ENCODE assay signal across 23 cellular contexts in the genomic region with DNA sequence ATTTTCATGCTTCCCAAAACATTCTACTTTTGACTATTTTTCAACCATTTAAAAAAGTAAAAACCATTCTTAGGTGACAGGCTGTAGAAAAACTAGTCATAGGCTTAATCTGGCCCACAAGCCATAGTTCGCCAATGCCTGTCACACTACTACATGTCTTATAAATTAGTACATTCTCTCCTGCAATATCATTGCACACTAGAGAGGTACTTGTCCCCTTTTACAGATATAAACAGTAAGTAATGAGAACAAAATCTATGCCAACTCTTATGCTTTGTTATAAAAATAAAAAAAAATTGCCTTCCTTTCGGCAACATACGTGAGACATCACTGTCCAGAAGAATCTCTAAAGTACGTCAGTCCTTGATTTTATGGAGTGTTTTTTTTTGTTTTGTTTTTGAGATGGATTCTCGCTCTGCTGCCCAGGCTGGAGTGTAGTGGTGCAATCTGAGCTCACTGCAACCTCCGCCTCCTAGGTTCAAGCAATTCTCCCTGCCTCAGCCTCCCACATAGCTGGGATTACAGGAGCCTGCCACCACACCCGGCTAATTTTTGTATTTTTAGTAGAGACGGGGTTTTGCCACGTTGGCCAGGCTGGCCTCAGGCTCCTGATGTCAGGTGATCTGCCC. TPM values are rescaled to one million over a fixed set of nuclear protein-coding genes. Genes with fewer than 3 reads are reported as not detected.
DNase-seq lines count a peak whose midpoint lies in the region; ATAC-seq and TF ChIP-seq lines count a peak whose summit lies in the region.
"Had no signal": no experiment of that assay in that cellular context is flagged by ENCODE, and none has a peak within 500 bp of the region (broad histone marks: within the 10 kb centered on the region; RNA-seq: fewer than 3 reads in every experiment).

No MANE protein-coding gene starts in this region.

- intact Hi-C loops in IMR-90 (cut with micrococcal nuclease) (no loop called here), testis (cut with DNase I; ENCODE audit: low total_unique reads) (no loop called here)

- H3K23ac ChIP-seq in IMR-90 (ENCODE audit: low read depth, low read length) = no peak overlapping the region
- no peak overlapping the region for H3K23ac ChIP-seq in mesenchymal stem cell (ENCODE audit: low read length in 2 of 2)

- H4K91ac ChIP-seq in IMR-90 (ENCODE audit: insufficient read depth, low read depth, low read length) = no peak overlapping the region
- H4K91ac ChIP-seq in mesenchymal stem cell (ENCODE audit: low read length) = no peak overlapping the region

- CTCF ChIA-PET in IMR-90 (lab: Yijun Ruan, JAX) = no interaction called here

- H3K18ac ChIP-seq in IMR-90 (ENCODE audit: low read depth, low read length) (no peak overlapping the region), mesenchymal stem cell (ENCODE audit: low read depth in 1 of 2, low read length in 2 of 2) (no peak overlapping the region)

- H2AK9ac ChIP-seq in IMR-90 (replicated peaks; ENCODE audit: low read depth, low read length, poor library complexity) = no peak overlapping the region

- no peak overlapping the region for H3K56ac ChIP-seq in IMR-90 (ENCODE audit: extremely low read depth, insufficient read depth, low read length)

- peaks cover 35% of the 10 kb centered on the region for H3K79me2 ChIP-seq in ACC112 (ENCODE audit: control insufficient read depth, insufficient read depth, low read length, unreplicated experiment)

- TF ChIP-seq RAD21 in IMR-90 (IDR thresholded peaks at IDR 0.05; ENCODE audit: low read length) = no peak

- in situ Hi-C loops in IMR-90 (cut with MboI; ENCODE audit: low sequenced_read_pairs) = no loop called here

- POLR2A ChIA-PET in IMR-90 (lab: Charles Lee; ENCODE audit: unreplicated experiment) = no interaction called here

- dilution Hi-C loops in IMR-90 (cut with HindIII; ENCODE audit: low sequenced_read_pairs, unreplicated experiment) = no loop called here

- peaks cover 0 to 9% of the 10 kb centered on the region in 2 donors for H3K36me3 Mint-ChIP-seq in activated naive CD4-positive, alpha-beta T cell treated with anti-CD3 and anti-CD28 coated beads, Interleukin-2, amount 50 U/mL, for 72 hours

- peak; percentile 55 for ATAC-seq in IMR-90 (ENCODE audit: low read depth)
- ATAC-seq in activated naive CD4-positive, alpha-beta T cell treated with anti-CD3 and anti-CD28 coated beads, Interleukin-2, amount 50 U/mL, for 72 hours = no peak
- ATAC-seq: A549; activated CD8-positive, alpha-beta T cell treated with anti-CD3 and anti-CD28 coated beads for 36 hours had no signal

- H3K9me3 ChIP-seq in IMR-90 (ENCODE audit: control insufficient read depth, insufficient read depth, low read length) = no peaks in the 10 kb centered on the region
- no peaks in the 10 kb centered on the region for H3K9me3 ChIP-seq in mesenchymal stem cell (ENCODE audit: control insufficient read depth, low read length)
- no peaks in the 10 kb centered on the region for H3K9me3 ChIP-seq in BE2C
- H3K9me3 ChIP-seq in testis = no peaks in the 10 kb centered on the region
- H3K9me3 ChIP-seq: A549, vagina had no signal

- H2BK5ac ChIP-seq in IMR-90 (ENCODE audit: low read depth, low read length, poor library complexity, severe bottlenecking) (peak overlapping the region; percentile 41), mesenchymal stem cell (ENCODE audit: low read depth, low read length, poor library complexity, severe bottlenecking) (no peak overlapping the region)

- H3K4me3 ChIP-seq in ACC112 (ENCODE audit: low read depth, low read length) (no peak overlapping the region), IMR-90 (ENCODE audit: insufficient read depth, low read depth, low read length) (no peak overlapping the region), epithelial cell of esophagus (ENCODE audit: low read length) (no peak overlapping the region), mesenchymal stem cell (ENCODE audit: insufficient read depth in 1 of 2, low read depth in 1 of 2, low read length in 2 of 2) (no peak overlapping the region), BE2C (ENCODE audit: low read depth, low read length) (no peak overlapping the region), testis (no peak overlapping the region)
- H3K4me3 ChIP-seq: A549, PC-9, skin epidermis, vagina had no signal

- no peak overlapping the region for H4K8ac ChIP-seq in IMR-90 (ENCODE audit: low read depth in 2 of 2, low read length in 2 of 2)
- H4K8ac ChIP-seq in mesenchymal stem cell (ENCODE audit: low read length) = no peak overlapping the region

- no peaks in the 10 kb centered on the region; the same call in 1 of the 2 replicates for H3K9me1 ChIP-seq in IMR-90 (ENCODE audit: insufficient read depth, low read length)

- BruUV-seq in IMR-90 (replicated peaks; lab: Mats Ljungman, UMichigan) = no TSS peak

- H3K27ac ChIP-seq in ACC112 (ENCODE audit: low read depth, low read length) (peak overlapping the region; percentile 27), IMR-90 (ENCODE audit: insufficient read depth, low read length) (no peak overlapping the region), mesenchymal stem cell (ENCODE audit: low read length, poor library complexity, severe bottlenecking) (no peak overlapping the region), testis (no peak overlapping the region)
- H3K27ac ChIP-seq: A549, PC-9, skin epidermis, vagina had no signal

- H3K27ac Mint-ChIP-seq in activated naive CD4-positive, alpha-beta T cell treated with anti-CD3 and anti-CD28 coated beads, Interleukin-2, amount 50 U/mL, for 72 hours = no peak overlapping the region
- H3K27ac Mint-ChIP-seq: activated CD8-positive, alpha-beta T cell treated with anti-CD3 and anti-CD28 coated beads for 36 hours; activated naive CD8-positive, alpha-beta T cell treated with anti-CD3 and anti-CD28 coated beads, Interleukin-2, amount 10 ng/mL, durations not matched to agents 7 days and 5 days had no signal

- peaks cover 16 to 45% of the 10 kb centered on the region in 2 experiments; a peak in 3 of 4 replicates for H3K79me1 ChIP-seq in IMR-90 (ENCODE audit: low read depth in 1 of 2, low read length in 2 of 2)
- peaks cover 12% of the 10 kb centered on the region for H3K79me1 ChIP-seq in mesenchymal stem cell (replicated peaks; ENCODE audit: low read length, poor library complexity, severe bottlenecking)

- no peak overlapping the region for H3K14ac ChIP-seq in IMR-90 (replicated peaks; ENCODE audit: low read depth, low read length)
- H3K14ac ChIP-seq in mesenchymal stem cell (ENCODE audit: low read length in 2 of 2) = no peak overlapping the region

- H3K36me3 ChIP-seq in ACC112 (ENCODE audit: insufficient read depth, low read length) = 0 out of 2 replicates have a peak, but pooled peaks cover 3% of the 10 kb centered on the region
- H3K36me3 ChIP-seq in IMR-90 (ENCODE audit: control insufficient read depth, insufficient read depth, low read length) = 0 out of 2 replicates have a peak, but pooled peaks cover 3% of the 10 kb centered on the region
- H3K36me3 ChIP-seq in mesenchymal stem cell (ENCODE audit: control insufficient read depth in 1 of 2, insufficient read depth in 2 of 2, low read depth in 1 of 2, low read length in 2 of 2) = peaks cover 0 to 15% of the 10 kb centered on the region in 2 experiments
- H3K36me3 ChIP-seq in BE2C = peaks cover 9% of the 10 kb centered on the region
- H3K36me3 ChIP-seq in testis (ENCODE audit: low read depth, missing control alignments) = no peaks in the 10 kb centered on the region
- H3K36me3 ChIP-seq: vagina had no signal

- H3K4me1 ChIP-seq in ACC112 (ENCODE audit: control insufficient read depth, insufficient read depth, low read length, unreplicated experiment) (peaks cover 11% of the 10 kb centered on the region), IMR-90 (ENCODE audit: control insufficient read depth, insufficient read depth, low read length) (peaks cover 4% of the 10 kb centered on the region), mesenchymal stem cell (ENCODE audit: control insufficient read depth, insufficient read depth, low read depth, low read length) (peaks cover 6% of the 10 kb centered on the region), BE2C (no peaks in the 10 kb centered on the region), testis (no peaks in the 10 kb centered on the region)

- H3K9ac ChIP-seq in IMR-90 (ENCODE audit: low read depth, low read length) = no peak overlapping the region
- peak overlapping the region; percentile 18 for H3K9ac ChIP-seq in mesenchymal stem cell (ENCODE audit: low read length)

- no peak overlapping the region for H3K4ac ChIP-seq in IMR-90 (ENCODE audit: low read depth, low read length)
- no peak overlapping the region for H3K4ac ChIP-seq in mesenchymal stem cell (ENCODE audit: low read depth in 1 of 2, low read length in 2 of 2)

- no peak overlapping the region for H2BK12ac ChIP-seq in mesenchymal stem cell (ENCODE audit: low read length in 2 of 2)

- no peak overlapping the region for H2BK20ac ChIP-seq in IMR-90 (ENCODE audit: low read depth, low read length)

- no peaks in the 10 kb centered on the region for H3K27me3 ChIP-seq in ACC112 (ENCODE audit: insufficient read depth, low read length)
- no peaks in the 10 kb centered on the region for H3K27me3 ChIP-seq in IMR-90 (ENCODE audit: control insufficient read depth, insufficient read depth, low read length)
- no peaks in the 10 kb centered on the region for H3K27me3 ChIP-seq in mesenchymal stem cell (ENCODE audit: control insufficient read depth in 1 of 2, insufficient read depth in 1 of 2, low read length in 2 of 2)
- H3K27me3 ChIP-seq in BE2C = no peaks in the 10 kb centered on the region
- no peaks in the 10 kb centered on the region for H3K27me3 ChIP-seq in testis
- H3K27me3 ChIP-seq: vagina had no signal

- H2AK5ac ChIP-seq in IMR-90 (ENCODE audit: low read depth, low read length) (no peak overlapping the region), mesenchymal stem cell (ENCODE audit: low read length, severe bottlenecking) (no peak overlapping the region)

- WGBS in IMR-90 (ENCODE audit: extremely low coverage in 2 of 2, insufficient read length in 1 of 2), 2 experiments = no CpG with 5 or more reads among the region's 9 CpGs
- WGBS in mesenchymal stem cell = 96% methylated on average over 7 of the region's 9 CpGs
- 88 to 90% methylated on average over 9 of the region's 9 CpGs for WGBS in testis, 2 donors

- H4K20me1 ChIP-seq in IMR-90 (ENCODE audit: insufficient read depth, low read length) = peaks cover 6% of the 10 kb centered on the region; the same call in 1 of the 2 replicates

- DNase-seq in IMR-90 = peak; percentile 10
- peak; percentile 2 for DNase-seq in epithelial cell of esophagus (ENCODE audit: low read depth)
- DNase-seq in mesenchymal stem cell = peak; percentile 15
- no peak for DNase-seq in BE2C
- no peak for DNase-seq in activated naive CD4-positive, alpha-beta T cell treated with anti-CD3 and anti-CD28 coated beads, Interleukin-2, amount 50 U/mL, for 72 hours (ENCODE audit: low spot score in 2 of 2)
- DNase-seq in HuH-7.5 (ENCODE audit: low spot score) = no peak
- no peak for DNase-seq in testis
- DNase-seq: activated CD4-positive, CD25-positive, alpha-beta regulatory T cell treated with anti-CD3 and anti-CD28 coated beads, Interleukin-2, amount 50 U/mL, for 72 hours; activated CD8-positive, alpha-beta T cell treated with anti-CD3 and anti-CD28 coated beads for 36 hours; activated naive CD8-positive, alpha-beta T cell treated with anti-CD3 and anti-CD28 coated beads, Interleukin-2, amount 10 ng/mL, durations not matched to agents 7 days and 5 days; DMS79; effector memory CD4-positive, alpha-beta T cell; glutamatergic neuron; NCI-H1417 treated with DMSO at 0.1 percent for 48 hours; NCI-H524; PC-9; SIG-M5; stimulated activated CD4-positive, alpha-beta T cell treated with anti-CD3 and anti-CD28 coated beads, Interleukin-1b, Interleukin-23, amount 100 ng/mL, for 48 hours; substantia nigra had no signal

- H3K4me2 ChIP-seq in IMR-90 (ENCODE audit: low read depth, low read length) (no peak overlapping the region; the same call in 1 of the 2 replicates), mesenchymal stem cell (ENCODE audit: low read length, poor library complexity, severe bottlenecking) (no peak overlapping the region)
- H3K4me2 ChIP-seq: A549, PC-9 had no signal

- no peak overlapping the region for H2AFZ ChIP-seq in ACC112 (ENCODE audit: low read length, unreplicated experiment)
- no peak overlapping the region for H2AFZ ChIP-seq in IMR-90 (replicated peaks; ENCODE audit: low read length, poor library complexity)
- no peak overlapping the region for H2AFZ ChIP-seq in mesenchymal stem cell (ENCODE audit: low read depth, low read length)
- H2AFZ ChIP-seq: PC-9 had no signal

- TF ChIP-seq CTCF in IMR-90 (conservative IDR thresholded peaks at IDR 0.05; ENCODE audit: low read depth, low read length) (no peak), epithelial cell of esophagus (IDR thresholded peaks at IDR 0.05; ENCODE audit: insufficient read depth, low read depth, low read length, missing control alignments) (no peak), BE2C (IDR thresholded peaks at IDR 0.05; ENCODE audit: low read depth, low read length) (no peak), testis (IDR thresholded peaks at IDR 0.05) (no peak)

- no peaks in the 10 kb centered on the region for H3K9me3 Mint-ChIP-seq in activated naive CD4-positive, alpha-beta T cell treated with anti-CD3 and anti-CD28 coated beads, Interleukin-2, amount 50 U/mL, for 72 hours
- H3K9me3 Mint-ChIP-seq: activated CD8-positive, alpha-beta T cell treated with anti-CD3 and anti-CD28 coated beads for 36 hours; activated naive CD8-positive, alpha-beta T cell treated with anti-CD3 and anti-CD28 coated beads, Interleukin-2, amount 10 ng/mL, durations not matched to agents 7 days and 5 days had no signal

- H2BK15ac ChIP-seq in IMR-90 (ENCODE audit: low read depth, low read length) = no peak overlapping the region
- H2BK15ac ChIP-seq in mesenchymal stem cell (ENCODE audit: low read depth, poor library complexity, severe bottlenecking) = no peak overlapping the region

- no peak for TF ChIP-seq POLR2A in IMR-90 (IDR thresholded peaks at IDR 0.05; ENCODE audit: low read depth, low read length)
- TF ChIP-seq POLR2A in testis (IDR thresholded peaks at IDR 0.05) = no peak

- H2BK120ac ChIP-seq in IMR-90 (ENCODE audit: low read depth, low read length) (no peak overlapping the region), mesenchymal stem cell (ENCODE audit: low read depth, low read length) (no peak overlapping the region)

- no peak overlapping the region for H4K5ac ChIP-seq in IMR-90 (ENCODE audit: low read depth, low read length)

RNA-seq across cellular contexts. Expression of gene UPF2, which starts 23.2 kb away (rescaled TPM):
- total RNA-seq in IMR-90 (2012; rRNA removed) = 14.3 and 22.8 TPM in 2 replicates
- polyA plus RNA-seq in IMR-90 (2012; rRNA removed) = 8.0 and 9.2 TPM in 2 replicates
- polyA plus RNA-seq in IMR-90 (2012; cell fraction: cytosol; rRNA removed) = 1.0 and 1.5 TPM in 2 replicates
- 1.2 and 7.8 TPM in 2 replicates for polyA plus RNA-seq in IMR-90 (2012; cell fraction: nucleus; rRNA removed; ENCODE audit: low replicate concordance)
- polyA plus RNA-seq in mesenchymal stem cell (2013, experiment 1 of 2) = 16.2 TPM
- 16.8 TPM for polyA plus RNA-seq in mesenchymal stem cell (2013, experiment 2 of 2)
- 13.3 TPM for polyA plus RNA-seq in BE2C (2012; ENCODE audit: insufficient read depth, insufficient read length, low read depth)
- total RNA-seq in activated naive CD4-positive, alpha-beta T cell treated with anti-CD3 and anti-CD28 coated beads, Interleukin-2, amount 50 U/mL, for 72 hours = 10 to 100 TPM; 40.1 to 42.8 TPM
- 10 to 100 TPM; 36.9 to 43.7 TPM for total RNA-seq in testis
- polyA plus RNA-seq in testis (ENCODE audit: insufficient read depth, low read depth, low replicate concordance) = 15.7 TPM

RNA-seq across cellular contexts. Expression of gene DHTKD1, which starts 49.3 kb away (rescaled TPM):
- total RNA-seq in IMR-90 (2012; rRNA removed) (20.3 and 27.8 TPM in 2 replicates), testis (10 to 100 TPM; 26.1 to 28.8 TPM)
- polyA plus RNA-seq in IMR-90 (2012; rRNA removed) (7.8 and 13.9 TPM in 2 replicates), testis (ENCODE audit: insufficient read depth, low read depth, low replicate concordance) (15.6 TPM)
- polyA plus RNA-seq in IMR-90 (2012; cell fraction: cytosol; rRNA removed) = 6.8 and 8.4 TPM in 2 replicates
- 3.3 and 16.9 TPM in 2 replicates for polyA plus RNA-seq in IMR-90 (2012; cell fraction: nucleus; rRNA removed; ENCODE audit: low replicate concordance)
- polyA plus RNA-seq in mesenchymal stem cell (2013, experiment 1 of 2) = 8.2 TPM
- 8.4 TPM for polyA plus RNA-seq in mesenchymal stem cell (2013, experiment 2 of 2)
- 14.8 TPM for polyA plus RNA-seq in BE2C (2012; ENCODE audit: insufficient read depth, insufficient read length, low read depth)
- total RNA-seq in activated naive CD4-positive, alpha-beta T cell treated with anti-CD3 and anti-CD28 coated beads, Interleukin-2, amount 50 U/mL, for 72 hours = 10 to 100 TPM; 19.8 to 27.0 TPM

Comparison
In these comparisons a context has a peak if more than half of its experiments do, and no peak if none do; other contexts are left out.
1. DNase-seq: peak in IMR-90 (single experiment), epithelial cell of esophagus (single experiment) and mesenchymal stem cell (single experiment); none in BE2C (single experiment), activated naive CD4-positive, alpha-beta T cell treated with anti-CD3 and anti-CD28 coated beads, Interleukin-2, amount 50 U/mL, for 72 hours (0 of 2), HuH-7.5 (single experiment) and testis (single experiment).